Comparison of ENCODE assay signal across 2 cellular contexts in genomic region chr3:136187868-136188267, GRCh38.
TF ChIP-seq lines count a peak whose summit lies in the region.

No MANE protein-coding gene starts in this region.

TF ChIP-seq in HepG2, 621 proteins besides CTCF, POLR2A, EP300 and RAD21:
- TF ChIP-seq FOXA1 (IDR thresholded peaks at IDR 0.05) (no peak), FOXA1 (CRISPR knock-in tag; IDR thresholded peaks at IDR 0.05) (0 out of 2 replicates have a peak, but pooled peaks have one; percentile 5), SP1 (IDR thresholded peaks at IDR 0.05) (no peak), SP1 (CRISPR knock-in tag; IDR thresholded peaks at IDR 0.05) (no peak), SP4 (CRISPR knock-in tag; IDR thresholded peaks at IDR 0.05) (no peak)
- TF ChIP-seq, protein P1, sequence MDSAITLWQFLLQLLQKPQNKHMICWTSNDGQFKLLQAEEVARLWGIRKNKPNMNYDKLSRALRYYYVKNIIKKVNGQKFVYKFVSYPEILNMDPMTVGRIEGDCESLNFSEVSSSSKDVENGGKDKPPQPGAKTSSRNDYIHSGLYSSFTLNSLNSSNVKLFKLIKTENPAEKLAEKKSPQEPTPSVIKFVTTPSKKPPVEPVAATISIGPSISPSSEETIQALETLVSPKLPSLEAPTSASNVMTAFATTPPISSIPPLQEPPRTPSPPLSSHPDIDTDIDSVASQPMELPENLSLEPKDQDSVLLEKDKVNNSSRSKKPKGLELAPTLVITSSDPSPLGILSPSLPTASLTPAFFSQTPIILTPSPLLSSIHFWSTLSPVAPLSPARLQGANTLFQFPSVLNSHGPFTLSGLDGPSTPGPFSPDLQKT (CRISPR knock-in tag; IDR thresholded peaks at IDR 0.05; ENCODE audit: borderline replicate concordance), result no peak

TF ChIP-seq in H1, 55 proteins besides CTCF, POLR2A, EP300 and RAD21:
- TF ChIP-seq CHD1 (IDR thresholded peaks at IDR 0.05; ENCODE audit: low read depth, low read length) (no peak), SRF (IDR thresholded peaks at IDR 0.05; ENCODE audit: low read depth, low read length) (no peak), SAP30 (IDR thresholded peaks at IDR 0.05; ENCODE audit: insufficient read depth, insufficient replicate concordance, low read length) (no peak), POLR2AphosphoS5 (IDR thresholded peaks at IDR 0.05; ENCODE audit: low read depth, low read length) (no peak), EGR1 (IDR thresholded peaks at IDR 0.05; ENCODE audit: borderline replicate concordance, low read depth, low read length) (no peak), SP1 (IDR thresholded peaks at IDR 0.05; ENCODE audit: low read depth, low read length) (no peak), SIX5 (IDR thresholded peaks at IDR 0.05; ENCODE audit: low read depth, low read length) (no peak), GTF2F1 (IDR thresholded peaks at IDR 0.05; ENCODE audit: borderline replicate concordance, low read depth, low read length) (no peak), CHD2 (IDR thresholded peaks at IDR 0.05; ENCODE audit: low read length) (no peak), RXRA (IDR thresholded peaks at IDR 0.05; ENCODE audit: insufficient read depth, low read depth, low read length) (no peak)
- TF ChIP-seq, protein P2, sequence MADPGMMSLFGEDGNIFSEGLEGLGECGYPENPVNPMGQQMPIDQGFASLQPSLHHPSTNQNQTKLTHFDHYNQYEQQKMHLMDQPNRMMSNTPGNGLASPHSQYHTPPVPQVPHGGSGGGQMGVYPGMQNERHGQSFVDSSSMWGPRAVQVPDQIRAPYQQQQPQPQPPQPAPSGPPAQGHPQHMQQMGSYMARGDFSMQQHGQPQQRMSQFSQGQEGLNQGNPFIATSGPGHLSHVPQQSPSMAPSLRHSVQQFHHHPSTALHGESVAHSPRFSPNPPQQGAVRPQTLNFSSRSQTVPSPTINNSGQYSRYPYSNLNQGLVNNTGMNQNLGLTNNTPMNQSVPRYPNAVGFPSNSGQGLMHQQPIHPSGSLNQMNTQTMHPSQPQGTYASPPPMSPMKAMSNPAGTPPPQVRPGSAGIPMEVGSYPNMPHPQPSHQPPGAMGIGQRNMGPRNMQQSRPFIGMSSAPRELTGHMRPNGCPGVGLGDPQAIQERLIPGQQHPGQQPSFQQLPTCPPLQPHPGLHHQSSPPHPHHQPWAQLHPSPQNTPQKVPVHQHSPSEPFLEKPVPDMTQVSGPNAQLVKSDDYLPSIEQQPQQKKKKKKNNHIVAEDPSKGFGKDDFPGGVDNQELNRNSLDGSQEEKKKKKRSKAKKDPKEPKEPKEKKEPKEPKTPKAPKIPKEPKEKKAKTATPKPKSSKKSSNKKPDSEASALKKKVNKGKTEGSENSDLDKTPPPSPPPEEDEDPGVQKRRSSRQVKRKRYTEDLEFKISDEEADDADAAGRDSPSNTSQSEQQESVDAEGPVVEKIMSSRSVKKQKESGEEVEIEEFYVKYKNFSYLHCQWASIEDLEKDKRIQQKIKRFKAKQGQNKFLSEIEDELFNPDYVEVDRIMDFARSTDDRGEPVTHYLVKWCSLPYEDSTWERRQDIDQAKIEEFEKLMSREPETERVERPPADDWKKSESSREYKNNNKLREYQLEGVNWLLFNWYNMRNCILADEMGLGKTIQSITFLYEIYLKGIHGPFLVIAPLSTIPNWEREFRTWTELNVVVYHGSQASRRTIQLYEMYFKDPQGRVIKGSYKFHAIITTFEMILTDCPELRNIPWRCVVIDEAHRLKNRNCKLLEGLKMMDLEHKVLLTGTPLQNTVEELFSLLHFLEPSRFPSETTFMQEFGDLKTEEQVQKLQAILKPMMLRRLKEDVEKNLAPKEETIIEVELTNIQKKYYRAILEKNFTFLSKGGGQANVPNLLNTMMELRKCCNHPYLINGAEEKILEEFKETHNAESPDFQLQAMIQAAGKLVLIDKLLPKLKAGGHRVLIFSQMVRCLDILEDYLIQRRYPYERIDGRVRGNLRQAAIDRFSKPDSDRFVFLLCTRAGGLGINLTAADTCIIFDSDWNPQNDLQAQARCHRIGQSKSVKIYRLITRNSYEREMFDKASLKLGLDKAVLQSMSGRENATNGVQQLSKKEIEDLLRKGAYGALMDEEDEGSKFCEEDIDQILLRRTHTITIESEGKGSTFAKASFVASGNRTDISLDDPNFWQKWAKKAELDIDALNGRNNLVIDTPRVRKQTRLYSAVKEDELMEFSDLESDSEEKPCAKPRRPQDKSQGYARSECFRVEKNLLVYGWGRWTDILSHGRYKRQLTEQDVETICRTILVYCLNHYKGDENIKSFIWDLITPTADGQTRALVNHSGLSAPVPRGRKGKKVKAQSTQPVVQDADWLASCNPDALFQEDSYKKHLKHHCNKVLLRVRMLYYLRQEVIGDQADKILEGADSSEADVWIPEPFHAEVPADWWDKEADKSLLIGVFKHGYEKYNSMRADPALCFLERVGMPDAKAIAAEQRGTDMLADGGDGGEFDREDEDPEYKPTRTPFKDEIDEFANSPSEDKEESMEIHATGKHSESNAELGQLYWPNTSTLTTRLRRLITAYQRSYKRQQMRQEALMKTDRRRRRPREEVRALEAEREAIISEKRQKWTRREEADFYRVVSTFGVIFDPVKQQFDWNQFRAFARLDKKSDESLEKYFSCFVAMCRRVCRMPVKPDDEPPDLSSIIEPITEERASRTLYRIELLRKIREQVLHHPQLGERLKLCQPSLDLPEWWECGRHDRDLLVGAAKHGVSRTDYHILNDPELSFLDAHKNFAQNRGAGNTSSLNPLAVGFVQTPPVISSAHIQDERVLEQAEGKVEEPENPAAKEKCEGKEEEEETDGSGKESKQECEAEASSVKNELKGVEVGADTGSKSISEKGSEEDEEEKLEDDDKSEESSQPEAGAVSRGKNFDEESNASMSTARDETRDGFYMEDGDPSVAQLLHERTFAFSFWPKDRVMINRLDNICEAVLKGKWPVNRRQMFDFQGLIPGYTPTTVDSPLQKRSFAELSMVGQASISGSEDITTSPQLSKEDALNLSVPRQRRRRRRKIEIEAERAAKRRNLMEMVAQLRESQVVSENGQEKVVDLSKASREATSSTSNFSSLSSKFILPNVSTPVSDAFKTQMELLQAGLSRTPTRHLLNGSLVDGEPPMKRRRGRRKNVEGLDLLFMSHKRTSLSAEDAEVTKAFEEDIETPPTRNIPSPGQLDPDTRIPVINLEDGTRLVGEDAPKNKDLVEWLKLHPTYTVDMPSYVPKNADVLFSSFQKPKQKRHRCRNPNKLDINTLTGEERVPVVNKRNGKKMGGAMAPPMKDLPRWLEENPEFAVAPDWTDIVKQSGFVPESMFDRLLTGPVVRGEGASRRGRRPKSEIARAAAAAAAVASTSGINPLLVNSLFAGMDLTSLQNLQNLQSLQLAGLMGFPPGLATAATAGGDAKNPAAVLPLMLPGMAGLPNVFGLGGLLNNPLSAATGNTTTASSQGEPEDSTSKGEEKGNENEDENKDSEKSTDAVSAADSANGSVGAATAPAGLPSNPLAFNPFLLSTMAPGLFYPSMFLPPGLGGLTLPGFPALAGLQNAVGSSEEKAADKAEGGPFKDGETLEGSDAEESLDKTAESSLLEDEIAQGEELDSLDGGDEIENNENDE (IDR thresholded peaks at IDR 0.05; ENCODE audit: insufficient replicate concordance, low read length), result no peak
- TF ChIP-seq, protein P3, sequence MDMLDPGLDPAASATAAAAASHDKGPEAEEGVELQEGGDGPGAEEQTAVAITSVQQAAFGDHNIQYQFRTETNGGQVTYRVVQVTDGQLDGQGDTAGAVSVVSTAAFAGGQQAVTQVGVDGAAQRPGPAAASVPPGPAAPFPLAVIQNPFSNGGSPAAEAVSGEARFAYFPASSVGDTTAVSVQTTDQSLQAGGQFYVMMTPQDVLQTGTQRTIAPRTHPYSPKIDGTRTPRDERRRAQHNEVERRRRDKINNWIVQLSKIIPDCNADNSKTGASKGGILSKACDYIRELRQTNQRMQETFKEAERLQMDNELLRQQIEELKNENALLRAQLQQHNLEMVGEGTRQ (IDR thresholded peaks at IDR 0.05; ENCODE audit: low read length), result no peak
